Comparison of ENCODE assay signal across 8 cellular contexts in the genomic region with DNA sequence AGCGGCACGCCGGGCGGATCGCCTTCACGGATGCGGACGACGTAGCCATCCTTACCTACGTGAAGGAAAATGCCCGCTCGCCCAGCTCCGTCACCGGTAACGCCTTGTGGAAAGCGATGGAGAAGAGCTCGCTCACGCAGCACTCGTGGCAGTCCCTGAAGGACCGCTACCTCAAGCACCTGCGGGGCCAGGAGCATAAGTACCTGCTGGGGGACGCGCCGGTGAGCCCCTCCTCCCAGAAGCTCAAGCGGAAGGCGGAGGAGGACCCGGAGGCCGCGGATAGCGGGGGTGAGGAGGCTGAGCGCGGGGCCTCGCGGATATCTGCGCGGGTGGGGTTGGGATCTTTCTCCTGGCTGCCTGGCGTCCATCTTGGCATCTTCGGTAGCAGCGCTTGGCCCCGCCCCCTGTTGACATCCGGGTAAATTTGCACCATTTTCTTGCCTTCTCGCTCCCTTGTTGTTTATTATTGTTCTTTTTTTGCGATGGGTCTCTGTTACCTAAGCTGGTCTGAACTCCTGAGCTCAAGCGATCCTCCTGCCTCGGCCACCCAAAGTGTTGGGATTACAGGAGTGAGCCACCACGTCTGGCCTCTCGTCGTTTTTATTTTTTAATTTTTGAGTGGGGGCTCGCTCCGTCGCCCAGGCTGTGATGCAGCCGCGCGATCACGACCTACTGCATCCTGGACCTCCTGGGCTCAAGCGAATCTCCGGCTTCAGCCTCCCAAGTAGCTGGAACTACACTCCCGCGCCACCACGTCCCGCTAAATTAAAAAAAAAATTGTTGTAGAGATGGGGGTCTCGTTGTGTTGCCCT. TPM values are rescaled to one million over a fixed set of nuclear protein-coding genes. Genes with fewer than 3 reads are reported as not detected.
A peak's percentile ranks its signal among the peaks of the same experiment; 100 is the strongest.
DNase-seq lines count a peak whose midpoint lies in the region; ATAC-seq and TF ChIP-seq lines count a peak whose summit lies in the region.

No MANE protein-coding gene starts in this region.

- peak overlapping the region; percentile 84 for H3K4me2 ChIP-seq in GM23248 (ENCODE audit: unreplicated experiment)

- peak overlapping the region; percentile 87 for H3K27ac ChIP-seq in GM23248
- H3K27ac ChIP-seq in SJCRH30 = peak overlapping the region; percentile 65
- H3K27ac ChIP-seq in gastroesophageal sphincter = peak overlapping the region; percentile 91 to 99 (median 96)

- peak overlapping the region; percentile 97 for H3K9ac ChIP-seq in GM23248

- TF ChIP-seq EP300 in gastroesophageal sphincter (IDR thresholded peaks at IDR 0.05) = no peak

- TF ChIP-seq POLR2A in gastroesophageal sphincter (IDR thresholded peaks at IDR 0.05) = no peak

- H3K4me3 ChIP-seq in GM23248 (peak overlapping the region; percentile 91), SJCRH30 (peak overlapping the region; percentile 90), gastroesophageal sphincter (peak overlapping the region; percentile 93 to 96)

- peaks cover 9% of the 10 kb centered on the region for H3F3A ChIP-seq in GM23248 (ENCODE audit: insufficient read depth)

- peak; percentile 51 for ATAC-seq in gastroesophageal sphincter

- H3K36me3 ChIP-seq in GM23248 (ENCODE audit: low read depth) (peaks cover 15% of the 10 kb centered on the region), SJCRH30 (peaks cover 10% of the 10 kb centered on the region; the same call in 1 of the 2 replicates), gastroesophageal sphincter (peaks cover 0 to 25% of the 10 kb centered on the region in 2 donors)

- in situ Hi-C loops in GM23248 (cut with MboI) = no loop called here

- WGBS in GM23248 (ENCODE audit: low coverage in 1 of 2, low lambda C conversion rate in 2 of 2, missing lambda C conversion rate in 2 of 2), 2 experiments = 0 to 2% methylated on average over 60 to 62 of the region's 62 CpGs
- WGBS in gastroesophageal sphincter (ENCODE audit: low coverage in 1 of 2), 2 donors = 0% methylated on average over 8 to 9 of the region's 62 CpGs

- peaks cover 93% of the 10 kb centered on the region for H3K79me2 ChIP-seq in GM23248 (ENCODE audit: insufficient read depth)

- H3K9me3 ChIP-seq in GM23248 (ENCODE audit: low read depth) = no peaks in the 10 kb centered on the region
- no peaks in the 10 kb centered on the region for H3K9me3 ChIP-seq in SJCRH30 (replicated peaks)
- no peaks in the 10 kb centered on the region for H3K9me3 ChIP-seq in gastroesophageal sphincter

- H3K9me2 ChIP-seq in GM23248 (ENCODE audit: insufficient read depth) = no peaks in the 10 kb centered on the region

- H3K27me3 ChIP-seq in GM23248 (replicated peaks; ENCODE audit: insufficient read depth) = no peaks in the 10 kb centered on the region
- no peaks in the 10 kb centered on the region for H3K27me3 ChIP-seq in SJCRH30
- no peaks in the 10 kb centered on the region for H3K27me3 ChIP-seq in gastroesophageal sphincter

- DNase-seq in EL = peak; percentile 73
- DNase-seq in GM23248 = peak; percentile 92
- DNase-seq in Kasumi-1 (lab: John Stamatoyannopoulos, UW) = peak; percentile 58 to 77
- peak; percentile 62 to 76 for DNase-seq in SJCRH30
- DNase-seq in activated naive CD4-positive, alpha-beta T cell treated with Interleukin-2 at 50 U/mL for 16 hours = peak; percentile 90
- peak; percentile 28 for DNase-seq in non-pigmented ciliary epithelial cell (ENCODE audit: low read depth)
- DNase-seq in superior temporal gyrus (ENCODE audit: extremely low spot score) = peak; percentile 91

- peaks cover 21% of the 10 kb centered on the region; the same call in 1 of the 2 replicates for H4K20me1 ChIP-seq in GM23248 (ENCODE audit: insufficient read depth)

- H3K4me1 ChIP-seq in GM23248 (ENCODE audit: insufficient read depth) = peaks cover 44% of the 10 kb centered on the region
- H3K4me1 ChIP-seq in SJCRH30 = 0 out of 2 replicates have a peak, but pooled peaks cover 2% of the 10 kb centered on the region
- H3K4me1 ChIP-seq in gastroesophageal sphincter = peaks cover 0 to 74% (median 33%) of the 10 kb centered on the region in 3 donors

- no peak for TF ChIP-seq CTCF in gastroesophageal sphincter (IDR thresholded peaks at IDR 0.05)

- peak overlapping the region; percentile 89 for H2AFZ ChIP-seq in GM23248

RNA-seq across cellular contexts. Expression of a gene that starts 0.9 kb away (rescaled TPM):
- total RNA-seq in GM23248 (2014; rRNA removed; shearing (Covaris generic)) = 44.8 and 60.7 TPM in 2 replicates
- 59.8 and 66.9 TPM in 2 replicates for polyA plus RNA-seq in GM23248 (2016; fragmentation: Nextera tagmentation; extraction: Ambion mirVana)
- 25.4 and 26.1 TPM in 2 replicates for total RNA-seq in SJCRH30 (2014; rRNA removed; shearing (Covaris generic))
- total RNA-seq in gastroesophageal sphincter = 10 to 100 TPM; 64.3 to 82.2 (median 71.4) TPM

RNA-seq across cellular contexts. Expression of a gene that starts 1.0 kb away (rescaled TPM):
- 114 and 117 TPM in 2 replicates for total RNA-seq in GM23248 (2014; rRNA removed; shearing (Covaris generic))
- polyA plus RNA-seq in GM23248 (2016; fragmentation: Nextera tagmentation; extraction: Ambion mirVana) = 130 and 134 TPM in 2 replicates
- 148 and 151 TPM in 2 replicates for total RNA-seq in SJCRH30 (2014; rRNA removed; shearing (Covaris generic))
- total RNA-seq in gastroesophageal sphincter = 100 to 1,000 TPM; 118 to 130 (median 121) TPM

RNA-seq across cellular contexts. Expression of a gene that starts 25.4 kb away (rescaled TPM):
- 31.3 and 40.1 TPM in 2 replicates for total RNA-seq in GM23248 (2014; rRNA removed; shearing (Covaris generic))
- 18.9 and 25.8 TPM in 2 replicates for polyA plus RNA-seq in GM23248 (2016; fragmentation: Nextera tagmentation; extraction: Ambion mirVana)
- total RNA-seq in SJCRH30 (2014; rRNA removed; shearing (Covaris generic)) = 44.6 and 49.9 TPM in 2 replicates
- total RNA-seq in gastroesophageal sphincter = 10 to 100 TPM; 27.2 to 38.7 (median 32.4) TPM

RNA-seq across cellular contexts. Expression of a gene that starts 28.3 kb away (rescaled TPM):
- total RNA-seq in GM23248 (2014; rRNA removed; shearing (Covaris generic)) = not detected in 2 replicates
- polyA plus RNA-seq in GM23248 (2016; fragmentation: Nextera tagmentation; extraction: Ambion mirVana) = 0.15 TPM in 1 of 2 replicates, not detected in the other
- total RNA-seq in SJCRH30 (2014; rRNA removed; shearing (Covaris generic)) = not detected in 2 replicates
- not detected for total RNA-seq in gastroesophageal sphincter

RNA-seq across cellular contexts. Expression of a gene that starts 52.8 kb away (rescaled TPM):
- total RNA-seq in GM23248 (2014; rRNA removed; shearing (Covaris generic)) = not detected in 2 replicates
- polyA plus RNA-seq in GM23248 (2016; fragmentation: Nextera tagmentation; extraction: Ambion mirVana) = not detected in 2 replicates
- total RNA-seq in SJCRH30 (2014; rRNA removed; shearing (Covaris generic)) = not detected in 2 replicates
- total RNA-seq in gastroesophageal sphincter = not detected

Comparison
In these comparisons a context has a peak if more than half of its experiments do, and no peak if none do; other contexts are left out.
1. Peak in every context shown above with its lines: DNase-seq, ATAC-seq, H3K4me3 ChIP-seq and H3K27ac ChIP-seq.
2. DNase-seq: peak in every context shown above with its lines; median percentile 92 in GM23248; 91 in superior temporal gyrus; 90 in activated naive CD4-positive, alpha-beta T cell treated with Interleukin-2 at 50 U/mL for 16 hours; 73 in EL; 69 in SJCRH30; 68 in Kasumi-1; 28 in non-pigmented ciliary epithelial cell.